Comparison of ENCODE assay signal across 21 cellular contexts in the genomic region with DNA sequence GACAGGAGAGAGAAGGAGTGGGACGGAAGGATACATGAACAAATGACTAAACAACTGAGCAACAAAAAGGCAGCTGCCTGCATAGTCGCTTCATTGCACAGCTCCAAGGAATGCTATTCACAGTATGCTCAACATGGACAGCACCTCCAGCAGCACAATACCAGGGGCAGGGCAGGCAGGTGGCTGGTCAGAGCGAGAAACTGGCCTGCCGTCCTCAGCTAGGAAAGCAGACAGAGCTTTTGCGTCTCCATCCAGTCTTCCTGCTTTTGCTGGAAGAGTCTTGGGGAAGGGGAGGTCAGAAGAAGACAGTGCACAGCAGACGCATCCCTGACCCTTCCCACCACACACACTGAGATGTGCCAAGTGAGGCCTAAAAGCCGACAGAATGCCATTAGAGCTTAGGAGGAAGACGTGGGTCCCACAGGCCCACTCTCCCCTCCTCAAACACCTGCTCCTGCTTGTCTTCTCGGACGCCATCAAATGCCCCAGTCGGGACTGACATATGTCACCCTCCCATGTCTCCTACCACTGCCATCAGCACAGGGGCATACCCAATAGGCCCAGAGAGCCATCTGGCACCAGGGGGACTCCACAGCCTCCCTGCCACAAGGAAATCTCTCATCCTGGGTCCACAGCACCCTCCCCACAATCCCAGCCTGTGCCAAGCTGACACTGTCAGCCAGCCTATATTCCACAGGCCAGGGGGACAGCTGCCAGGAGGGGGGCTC. TPM values are rescaled to one million over a fixed set of nuclear protein-coding genes. Genes with fewer than 3 reads are reported as not detected.
DNase-seq lines count a peak whose midpoint lies in the region; ATAC-seq and TF ChIP-seq lines count a peak whose summit lies in the region.
"Had no signal": no experiment of that assay in that cellular context is flagged by ENCODE, and none has a peak within 500 bp of the region (broad histone marks: within the 10 kb centered on the region; RNA-seq: fewer than 3 reads in every experiment).

No MANE protein-coding gene starts in this region.

- ATAC-seq in left cardiac atrium, result no peak
- ATAC-seq in lung (ENCODE audit: insufficient read depth, low FRiP score), result no peak
- ATAC-seq in stimulated activated naive CD8-positive, alpha-beta T cell treated with anti-CD3 and anti-CD28 coated beads, Interleukin-15, amount 100 ng/mL, for 72 hours, result no peak
- ATAC-seq: A549 had no signal

- H3K9me3 Mint-ChIP-seq in stimulated activated naive CD8-positive, alpha-beta T cell treated with anti-CD3 and anti-CD28 coated beads, Interleukin-15, amount 100 ng/mL, for 72 hours, result no peaks in the 10 kb centered on the region

- DNase-seq in left ventricle myocardium inferior (no peak), left cardiac atrium (no peak), colonic mucosa (peak; percentile 15), lung (ENCODE audit: low spot score) (peak; percentile 20), vagina (ENCODE audit: extremely low spot score in 2 of 2) (peak; percentile 52 to 85), NOMO-1 treated with dmso at 0.1 percent for 144 hours (lab: John Stamatoyannopoulos, UW; ENCODE audit: unreplicated experiment) (no peak), epidermal melanocyte (ENCODE audit: insufficient read length, low spot score) (no peak)
- DNase-seq in stimulated activated naive CD8-positive, alpha-beta T cell treated with anti-CD3 and anti-CD28 coated beads, Interleukin-15, amount 100 ng/mL, for 72 hours, result no peak
- DNase-seq: COR-L47, DND-41, GDM1, GM23248, NCI-H1436 treated with DMSO at 0.1 percent for 48 hours, NCI-H2107, NCI-H82, Peyer's patch, SHP77 had no signal

- TF ChIP-seq CTCF in left ventricle myocardium inferior (IDR thresholded peaks at IDR 0.05; ENCODE audit: borderline replicate concordance), result no peak
- no peak for TF ChIP-seq CTCF in colonic mucosa (IDR thresholded peaks at IDR 0.05)
- no peak for TF ChIP-seq CTCF in lung (IDR thresholded peaks at IDR 0.05; ENCODE audit: control extremely low read depth, extremely low read depth)
- TF ChIP-seq CTCF in vagina (IDR thresholded peaks at IDR 0.05), result no peak

- H3K27ac ChIP-seq in left ventricle myocardium inferior (replicated peaks) (peak overlapping the region; percentile 57), colonic mucosa (no peak overlapping the region), lung (ENCODE audit: low read depth in 1 of 2, low read length in 1 of 2) (no peak overlapping the region), vagina (no peak overlapping the region)
- H3K27ac ChIP-seq: A549, GM23248, HL-60, Peyer's patch had no signal

- no peak overlapping the region for H3K9ac ChIP-seq in colonic mucosa (ENCODE audit: low read depth in 2 of 2, low read length in 2 of 2)
- H3K9ac ChIP-seq: GM23248 had no signal

- peaks cover 11% of the 10 kb centered on the region for H3K4me1 Mint-ChIP-seq in stimulated activated naive CD8-positive, alpha-beta T cell treated with anti-CD3 and anti-CD28 coated beads, Interleukin-15, amount 100 ng/mL, for 72 hours

- WGBS in lung, 2 donors, result 95% methylated on average over 11 of the region's 11 CpGs

- no peak overlapping the region for H3K27ac Mint-ChIP-seq in stimulated activated naive CD8-positive, alpha-beta T cell treated with anti-CD3 and anti-CD28 coated beads, Interleukin-15, amount 100 ng/mL, for 72 hours
- H3K27ac Mint-ChIP-seq: CD14-positive monocyte had no signal

- peaks cover 63% of the 10 kb centered on the region for H3K4me1 ChIP-seq in left ventricle myocardium inferior
- peaks cover 6% of the 10 kb centered on the region for H3K4me1 ChIP-seq in colonic mucosa
- peaks cover 4 to 6% of the 10 kb centered on the region in 2 donors for H3K4me1 ChIP-seq in lung (ENCODE audit: control insufficient read depth in 2 of 2, insufficient read depth in 2 of 2, low read length in 2 of 2)
- peaks cover 16% of the 10 kb centered on the region for H3K4me1 ChIP-seq in vagina

- no peaks in the 10 kb centered on the region for H3K36me3 ChIP-seq in left ventricle myocardium inferior
- H3K36me3 ChIP-seq in colonic mucosa, result no peaks in the 10 kb centered on the region
- H3K36me3 ChIP-seq in lung (ENCODE audit: control insufficient read depth in 2 of 2, insufficient read depth in 2 of 2, low read length in 2 of 2), result no peaks in the 10 kb centered on the region
- H3K36me3 ChIP-seq in vagina, result no peaks in the 10 kb centered on the region
- H3K36me3 ChIP-seq: Peyer's patch had no signal

- peaks cover 69% of the 10 kb centered on the region for H3K27me3 Mint-ChIP-seq in stimulated activated naive CD8-positive, alpha-beta T cell treated with anti-CD3 and anti-CD28 coated beads, Interleukin-15, amount 100 ng/mL, for 72 hours

- H3K9me3 ChIP-seq in left ventricle myocardium inferior (replicated peaks), result no peaks in the 10 kb centered on the region
- no peaks in the 10 kb centered on the region for H3K9me3 ChIP-seq in colonic mucosa
- no peaks in the 10 kb centered on the region for H3K9me3 ChIP-seq in lung (ENCODE audit: control insufficient read depth in 2 of 2, insufficient read depth in 1 of 2, low read length in 1 of 2)
- H3K9me3 ChIP-seq in vagina, result no peaks in the 10 kb centered on the region
- H3K9me3 ChIP-seq: A549, Peyer's patch had no signal

- H3K4me3 ChIP-seq in left ventricle myocardium inferior, result no peak overlapping the region
- H3K4me3 ChIP-seq in colonic mucosa, result no peak overlapping the region
- peak overlapping the region; percentile 12 for H3K4me3 ChIP-seq in lung
- H3K4me3 ChIP-seq in vagina, result no peak overlapping the region
- H3K4me3 ChIP-seq: A549, GM23248, K562, Peyer's patch had no signal

- no peak for TF ChIP-seq POLR2A in vagina (IDR thresholded peaks at IDR 0.05)

- no peak overlapping the region for H3K4me3 Mint-ChIP-seq in stimulated activated naive CD8-positive, alpha-beta T cell treated with anti-CD3 and anti-CD28 coated beads, Interleukin-15, amount 100 ng/mL, for 72 hours
- H3K4me3 Mint-ChIP-seq: CD14-positive monocyte had no signal

- H3K27me3 ChIP-seq in left ventricle myocardium inferior (ENCODE audit: low read depth) (peaks cover 22% of the 10 kb centered on the region), colonic mucosa (peaks cover 23% of the 10 kb centered on the region), lung (ENCODE audit: control insufficient read depth, insufficient read depth) (no peaks in the 10 kb centered on the region), vagina (no peaks in the 10 kb centered on the region)

- intact Hi-C loops in left ventricle myocardium inferior (cut with micrococcal nuclease) (no loop called here), left cardiac atrium (cut with DNase I) (loop anchor here in 1 of 2 donors (10.0 kb wide), 1 partner anchor 67 kb away; no protein-coding TSS in a partner anchor), colonic mucosa (cut with DNase I) (no loop called here), vagina (cut with DNase I) (no loop called here)

RNA-seq across cellular contexts. Expression of a gene that starts 3.9 kb away (rescaled TPM):
- total RNA-seq in left ventricle myocardium inferior (59.1 TPM), left cardiac atrium (10 to 100 TPM; 41.4 to 41.6 TPM), colonic mucosa (1 to 10 TPM; 2.6 to 5.6 TPM), lung (1 to 10 TPM; 3.3 to 5.1 TPM), vagina (3.7 TPM)
- polyA plus RNA-seq in lung, result 1 to 10 TPM; 1.8 to 3.0 TPM

Comparison
In these comparisons a context has a peak if more than half of its experiments do, and no peak if none do; other contexts are left out.
1. DNase-seq: peak in colonic mucosa (single experiment), lung (single experiment) and vagina (2 of 2); none in left ventricle myocardium inferior (single experiment), left cardiac atrium (single experiment), stimulated activated naive CD8-positive, alpha-beta T cell treated with anti-CD3 and anti-CD28 coated beads, Interleukin-15, amount 100 ng/mL, for 72 hours (0 of 2), NOMO-1 treated with dmso at 0.1 percent for 144 hours (single experiment) and epidermal melanocyte (single experiment).